35 cellular contexts compared by ENCODE assay signal in the genomic region with DNA sequence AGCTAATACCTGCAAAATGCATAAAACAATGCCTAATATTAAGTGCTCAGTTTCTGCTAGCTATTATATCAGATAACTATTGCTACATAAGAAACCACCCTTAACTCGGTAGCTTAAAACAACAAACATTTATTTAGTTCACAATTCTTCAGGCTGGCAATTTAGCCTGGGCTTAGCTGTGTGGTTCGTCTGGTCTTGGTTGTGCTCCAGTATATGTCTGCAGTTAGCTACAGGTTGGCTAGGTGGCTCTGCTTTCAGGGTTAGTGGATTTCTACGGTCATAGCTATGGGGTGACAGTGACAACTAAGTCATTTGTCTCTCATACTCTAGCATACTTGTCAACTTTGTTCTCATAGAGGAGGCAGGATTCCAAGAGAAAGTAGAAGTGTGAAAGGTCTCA.
"Had no signal": no experiment of that assay in that cellular context is flagged by ENCODE, and none has a peak within 500 bp of the region (broad histone marks: within the 10 kb centered on the region; RNA-seq: fewer than 3 reads in every experiment).

No MANE protein-coding gene starts in this region.

- H3K36me3 ChIP-seq: MG63 had no signal

- H3K27me3 ChIP-seq: MG63 had no signal

- H3K4me2 ChIP-seq: KMS-11 had no signal

- DNase-seq: Karpas-422, Kasumi-1, MG63, MM.1S, MV-4-11, NCI-H1048, NCI-H1092, NCI-H1092 treated with DMSO at 0.1 percent for 48 hours, NCI-H1105, NCI-H1105 treated with DMSO at 0.1 percent for 48 hours, NCI-H1417, NCI-H1417 treated with DMSO at 0.1 percent for 48 hours, NCI-H1436, NCI-H1436 treated with DMSO at 0.1 percent for 48 hours, NCI-H146, NCI-H1694, NCI-H1694 treated with DMSO at 0.1 percent for 48 hours, NCI-H187, NCI-H187 treated with DMSO at 0.1 percent for 48 hours, NCI-H1930, NCI-H2029, NCI-H2029 treated with DMSO at 0.1 percent for 48 hours, NCI-H2081, NCI-H2081 treated with DMSO at 0.1 percent for 48 hours, NCI-H2107, NCI-H2171, NCI-H2171 treated with DMSO at 0.1 percent for 48 hours, NCI-H2227 treated with DMSO at 0.1 percent for 48 hours, NCI-H345, NCI-H446, NCI-H446 treated with DMSO at 0.1 percent for 48 hours, NCI-H510A, NCI-H510A treated with DMSO at 0.1 percent for 48 hours, NCI-H524 had no signal

- H3K27ac ChIP-seq: KMS-11 had no signal

- H3K4me3 ChIP-seq: MG63 had no signal

- H3K9ac ChIP-seq: KMS-11 had no signal
